In the genomic region with DNA sequence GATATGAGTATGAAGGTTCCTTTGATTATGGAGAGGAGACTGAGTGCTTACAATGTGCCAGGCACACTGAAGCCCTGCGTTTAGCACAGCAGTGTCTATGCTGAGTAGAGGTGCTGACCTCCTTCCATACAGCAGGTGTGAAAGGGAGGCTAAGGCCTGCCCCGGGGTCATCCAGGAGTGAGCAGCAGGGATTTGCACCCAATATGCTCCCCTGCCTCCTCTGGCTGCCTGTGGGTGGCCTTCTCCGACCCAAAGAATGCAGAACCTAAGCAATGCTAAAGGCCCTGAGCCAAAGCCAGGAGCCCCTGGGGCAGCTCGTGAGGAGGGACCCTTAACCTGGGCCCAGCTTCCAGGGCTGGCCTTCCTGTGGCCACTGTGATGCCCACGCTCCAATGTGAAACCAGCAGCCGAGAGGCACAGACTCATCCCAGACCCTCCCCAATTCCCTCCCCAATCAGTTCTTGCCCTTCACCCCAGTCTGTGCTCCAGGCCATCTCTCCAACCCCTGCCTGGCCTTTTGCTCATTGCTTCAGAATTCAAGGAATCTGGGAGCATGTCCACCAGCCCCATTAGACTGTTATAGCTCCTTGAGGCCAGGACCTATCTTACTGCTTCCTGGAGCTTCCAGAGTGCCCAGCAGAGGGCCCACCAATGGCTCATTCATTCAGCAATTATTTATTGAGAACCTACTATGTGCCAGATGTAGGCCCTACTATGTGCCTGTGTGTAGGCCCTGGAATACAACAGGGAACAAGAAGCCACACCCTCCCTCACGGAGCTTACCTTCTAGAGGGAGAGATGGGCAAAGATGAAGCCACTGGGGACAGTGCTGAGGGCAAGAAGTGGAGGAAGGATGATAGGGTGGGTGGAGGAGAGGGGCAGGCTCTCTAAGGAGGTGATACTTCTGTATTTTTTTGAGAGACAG, we compare ENCODE assay signal across 26 cellular contexts. TPM values are rescaled to one million over a fixed set of nuclear protein-coding genes. Genes with fewer than 3 reads are reported as not detected.
A peak's percentile ranks its signal among the peaks of the same experiment; 100 is the strongest.
DNase-seq lines count a peak whose midpoint lies in the region; ATAC-seq and TF ChIP-seq lines count a peak whose summit lies in the region.
"Had no signal": no experiment of that assay in that cellular context is flagged by ENCODE, and none has a peak within 500 bp of the region (broad histone marks: within the 10 kb centered on the region; RNA-seq: fewer than 3 reads in every experiment).

No MANE protein-coding gene starts in this region.

- H3K27ac ChIP-seq in thyroid gland: no peak overlapping the region
- H3K27ac ChIP-seq: BLaER1 treated with 17β-estradiol and CSF1 and Interleukin-3, amounts not matched to agents 10 nM and 100 nM; skin epidermis; tibial artery had no signal

- H3K36me3 ChIP-seq in thyroid gland: no peaks in the 10 kb centered on the region
- H3K36me3 ChIP-seq: BLaER1 treated with 17β-estradiol and CSF1 and Interleukin-3, amounts not matched to agents 10 nM and 100 nM; tibial artery had no signal

- 84 to 86% methylated on average over 6 of the region's 7 CpGs for WGBS in thyroid gland, 2 donors

- intact Hi-C loops in thyroid gland (cut with DNase I): no loop called here

- no peak for TF ChIP-seq POLR2A in thyroid gland (IDR thresholded peaks at IDR 0.05)

- DNase-seq in ELR (ENCODE audit: low read depth): peak; percentile 16
- peak; percentile 78 for DNase-seq in NCI-H226
- DNase-seq in foreskin fibroblast: peak; percentile 9 to 21
- DNase-seq in stimulated activated naive CD8-positive, alpha-beta T cell treated with anti-CD3 and anti-CD28 coated beads, Interleukin-15, Interleukin-2, amounts not matched to agents 100 U/mL and 50 U/mL, for 24 hours: no peak
- DNase-seq in thyroid gland: no peak
- DNase-seq: activated CD4-positive, alpha-beta T cell treated with anti-CD3 and anti-CD28 coated beads for 1 hour; activated naive CD4-positive, alpha-beta T cell treated with anti-CD3 and anti-CD28 coated beads for 36 hours; activated T-cell treated with anti-CD3 and anti-CD28 coated beads, Interleukin-2, amount 50 U/mL, for 24 hours; aorta; GOT3; left cardiac atrium; mesenchymal stem cell; NCI-H1436; NCI-H2171 treated with DMSO at 0.1 percent for 48 hours; NCI-H526 treated with DMSO at 0.1 percent for 48 hours; stimulated activated CD4-positive, alpha-beta T cell treated with anti-CD3 and anti-CD28 coated beads, Interleukin-2, amount 100 ng/mL, for 24 hours; stimulated activated naive CD4-positive, alpha-beta T cell; tibial artery had no signal

- H3K4me1 ChIP-seq in thyroid gland: no peaks in the 10 kb centered on the region
- H3K4me1 ChIP-seq: tibial artery had no signal

- H3K4me3 ChIP-seq in foreskin fibroblast (ENCODE audit: low read depth in 1 of 2, low read length in 2 of 2) (no peak overlapping the region), thyroid gland (replicated peaks in 1 of 3) (no peak overlapping the region)
- H3K4me3 ChIP-seq: BLaER1 treated with 17β-estradiol and CSF1 and Interleukin-3, amounts not matched to agents 10 nM and 100 nM; skin epidermis; tibial artery had no signal

- no peak for ATAC-seq in stimulated activated naive CD8-positive, alpha-beta T cell treated with anti-CD3 and anti-CD28 coated beads, Interleukin-15, Interleukin-2, amounts not matched to agents 100 U/mL and 50 U/mL, for 24 hours
- ATAC-seq in GM18909 (IDR thresholded peaks at IDR 0.05; ENCODE audit: poor library complexity, unreplicated experiment): no peak
- no peak for ATAC-seq in HG03457 (IDR thresholded peaks at IDR 0.05; ENCODE audit: unreplicated experiment)
- ATAC-seq: esophagus mucosa, left cardiac atrium had no signal

- no peak for TF ChIP-seq CTCF in foreskin fibroblast (IDR thresholded peaks at IDR 0.05; ENCODE audit: low read depth, low read length)
- TF ChIP-seq CTCF in thyroid gland (IDR thresholded peaks at IDR 0.05): no peak

- H3K27me3 ChIP-seq in thyroid gland: no peaks in the 10 kb centered on the region

- no peaks in the 10 kb centered on the region for H3K9me3 ChIP-seq in thyroid gland
- H3K9me3 ChIP-seq: tibial artery had no signal

RNA-seq across cellular contexts. Expression of a gene that starts 53.3 kb away (rescaled TPM):
- total RNA-seq in thyroid gland: not detected
- total RNA-seq: activated naive CD4-positive, alpha-beta T cell treated with anti-CD3 and anti-CD28 coated beads for 36 hours; aorta; esophagus mucosa; G401; left cardiac atrium; MCF 10A; posterior vena cava had no signal

Comparison
In these comparisons a context has a peak if more than half of its experiments do, and no peak if none do; other contexts are left out.
1. DNase-seq: peak in ELR (single experiment), NCI-H226 (single experiment) and foreskin fibroblast (2 of 2); none in stimulated activated naive CD8-positive, alpha-beta T cell treated with anti-CD3 and anti-CD28 coated beads, Interleukin-15, Interleukin-2, amounts not matched to agents 100 U/mL and 50 U/mL, for 24 hours (single experiment) and thyroid gland (0 of 2).